In genomic region chr1:24321712-24322635, GRCh38 we compare ENCODE assay signal across 8 cellular contexts. TPM values are rescaled to one million over a fixed set of nuclear protein-coding genes. Genes with fewer than 3 reads are reported as not detected.
DNase-seq lines count a peak whose midpoint lies in the region; ATAC-seq and TF ChIP-seq lines count a peak whose summit lies in the region.

No MANE protein-coding gene starts in this region.

- H3K27ac ChIP-seq in MM.1S (ENCODE audit: low read length) (peak overlapping the region; percentile 97), dorsolateral prefrontal cortex (peak overlapping the region in 6 of 59 donors; percentile 19 to 48 (median 26))

- no peak for TF ChIP-seq CTCF in AG10803 (conservative IDR thresholded peaks at IDR 0.05; ENCODE audit: low read length)
- no peak for TF ChIP-seq CTCF in MM.1S (IDR thresholded peaks at IDR 0.05; ENCODE audit: low read length)
- no peak for TF ChIP-seq CTCF in dorsolateral prefrontal cortex (IDR thresholded peaks at IDR 0.05 in 54 of 56, conservative IDR thresholded peaks at IDR 0.05 in 2 of 56; ENCODE audit: low read depth in 1 of 56, partially characterized antibody in 56 of 56)

- peaks cover 67% of the 10 kb centered on the region for H3K79me2 ChIP-seq in MM.1S (ENCODE audit: low read length)

- no peaks in the 10 kb centered on the region for H3K9me2 ChIP-seq in MM.1S (replicated peaks; ENCODE audit: insufficient read depth, low read length)

- H3K4me3 ChIP-seq in AG10803 (ENCODE audit: low read length) (peak overlapping the region; percentile 60), MM.1S (ENCODE audit: low read length) (peak overlapping the region; percentile 69), dorsolateral prefrontal cortex (peak overlapping the region; percentile 18 to 67 (median 50))

- intact Hi-C loops in dorsolateral prefrontal cortex (cut with DNase I), result no loop called here

- no peaks in the 10 kb centered on the region for H4K20me1 ChIP-seq in MM.1S (ENCODE audit: insufficient read depth, low read length)

- peak overlapping the region; percentile 55 for H2AFZ ChIP-seq in MM.1S (ENCODE audit: low read length)

- ATAC-seq in GM19372 (IDR thresholded peaks at IDR 0.05; ENCODE audit: low read depth, unreplicated experiment), result peak; percentile 43

- H3K27me3 ChIP-seq in MM.1S (replicated peaks; ENCODE audit: insufficient read depth, low read length) (no peaks in the 10 kb centered on the region), dorsolateral prefrontal cortex (peaks cover 0 to 57% (median 36%) of the 10 kb centered on the region in 45 donors)

- peak overlapping the region; percentile 78 for H3K9ac ChIP-seq in MM.1S (ENCODE audit: low read length)

- DNase-seq in AG10803 (ENCODE audit: low read depth) (peak; percentile 80), MM.1S (peak; percentile 98), dorsolateral prefrontal cortex (peak in 1 of 10 donors; percentile 37), medulla oblongata (ENCODE audit: extremely low spot score) (peak; percentile 41), NCI-H2171 (lab: John Stamatoyannopoulos, UW) (no peak)
- peak; percentile 63 for DNase-seq in activated CD4-positive, alpha-beta T cell treated with anti-CD3 and anti-CD28 coated beads, Interleukin-2, amount 50 U/mL, for 1 hour
- DNase-seq in stimulated activated CD8-positive, alpha-beta memory T cell treated with anti-CD3 and anti-CD28 coated beads, Interleukin-15, amount 100 ng/mL, for 1 hour (ENCODE audit: low read depth), result peak; percentile 15

- peaks cover 58% of the 10 kb centered on the region for H3F3A ChIP-seq in MM.1S (ENCODE audit: insufficient read depth, low read length)

- peaks cover 52% of the 10 kb centered on the region for H3K4me1 ChIP-seq in MM.1S (ENCODE audit: low read length)

- H3K4me2 ChIP-seq in MM.1S (ENCODE audit: low read depth, low read length), result peak overlapping the region; percentile 98

- H3K9me3 ChIP-seq in MM.1S (replicated peaks; ENCODE audit: insufficient read depth, low read length), result no peaks in the 10 kb centered on the region

- H3K36me3 ChIP-seq in MM.1S (replicated peaks; ENCODE audit: insufficient read depth, low read length), result no peaks in the 10 kb centered on the region

RNA-seq across cellular contexts. Expression of gene GRHL3, which starts 2.8 kb away (rescaled TPM):
- 1 to 10 TPM in 19 of 120 experiments, under 1 TPM in 31, not detected in 70; 0.21 to 6.7 (median 0.83) TPM for total RNA-seq in dorsolateral prefrontal cortex
